ENCODE assay signal across 8 cellular contexts in genomic region chr12:75738486-75738885, GRCh38.
DNase-seq lines count a peak whose midpoint lies in the region; ATAC-seq lines count a peak whose summit lies in the region.

No MANE protein-coding gene starts in this region.

- peaks cover 17% of the 10 kb centered on the region for H3K4me1 Mint-ChIP-seq in activated CD4-positive, alpha-beta T cell treated with anti-CD3 and anti-CD28 coated beads, Interleukin-2, amount 10 ng/mL, durations not matched to agents 24 days and 14 days

- peaks cover 5% of the 10 kb centered on the region for H3K27me3 Mint-ChIP-seq in activated CD4-positive, alpha-beta T cell treated with anti-CD3 and anti-CD28 coated beads, Interleukin-2, amount 10 ng/mL, durations not matched to agents 24 days and 14 days

- in situ Hi-C loops in KBM-7 (cut with MboI; ENCODE audit: low pct_unique_long_range_greater_than_20kb, low sequenced_read_pairs), result no loop called here

- peaks cover 10% of the 10 kb centered on the region for H3K9me3 Mint-ChIP-seq in activated CD4-positive, alpha-beta T cell treated with anti-CD3 and anti-CD28 coated beads, Interleukin-2, amount 10 ng/mL, durations not matched to agents 24 days and 14 days

- peak; percentile 64 for DNase-seq in activated CD4-positive, alpha-beta T cell treated with anti-CD3 and anti-CD28 coated beads, Interleukin-2, amount 10 ng/mL, durations not matched to agents 24 days and 14 days
- DNase-seq in stimulated activated CD4-positive, alpha-beta T cell treated with anti-CD3 and anti-CD28 coated beads, Interleukin-1b, Interleukin-23, amount 100 ng/mL, for 4 hours (ENCODE audit: low read depth in 2 of 2), result peak; percentile 4 to 23
- DNase-seq in anterior cingulate cortex (lab: John Stamatoyannopoulos, UW) (no peak), NCI-H82 treated with DMSO at 0.1 percent for 48 hours (lab: John Stamatoyannopoulos, UW; ENCODE audit: unreplicated experiment) (no peak), OCI-M2 (lab: John Stamatoyannopoulos, UW; ENCODE audit: unreplicated experiment) (no peak), KBM-7 (no peak)

- H3K27ac Mint-ChIP-seq in activated CD4-positive, alpha-beta T cell treated with anti-CD3 and anti-CD28 coated beads, Interleukin-2, amount 10 ng/mL, durations not matched to agents 24 days and 14 days, result peak overlapping the region; percentile 59

- no peak overlapping the region for H3K4me3 Mint-ChIP-seq in activated CD4-positive, alpha-beta T cell treated with anti-CD3 and anti-CD28 coated beads, Interleukin-2, amount 10 ng/mL, durations not matched to agents 24 days and 14 days

- ATAC-seq in GM18870 (IDR thresholded peaks at IDR 0.05; ENCODE audit: unreplicated experiment) (peak; percentile 96), HG02678 (IDR thresholded peaks at IDR 0.05; ENCODE audit: unreplicated experiment) (peak; percentile 97)

- intact Hi-C loops in activated CD4-positive, alpha-beta T cell treated with anti-CD3 and anti-CD28 coated beads, Interleukin-2, amount 10 ng/mL, durations not matched to agents 24 days and 14 days (cut with micrococcal nuclease), result loop anchor here (1.0 to 5.0 kb wide), 5 partner anchors 16 to 294 kb away; partner anchors contain the start of gene PHLDA1

- no peaks in the 10 kb centered on the region for H3K36me3 Mint-ChIP-seq in activated CD4-positive, alpha-beta T cell treated with anti-CD3 and anti-CD28 coated beads, Interleukin-2, amount 10 ng/mL, durations not matched to agents 24 days and 14 days (ENCODE audit: low read depth)

Comparison
In these comparisons a context has a peak if more than half of its experiments do, and no peak if none do; other contexts are left out.
1. DNase-seq: peak in activated CD4-positive, alpha-beta T cell treated with anti-CD3 and anti-CD28 coated beads, Interleukin-2, amount 10 ng/mL, durations not matched to agents 24 days and 14 days (single experiment) and stimulated activated CD4-positive, alpha-beta T cell treated with anti-CD3 and anti-CD28 coated beads, Interleukin-1b, Interleukin-23, amount 100 ng/mL, for 4 hours (2 of 2); none in anterior cingulate cortex (0 of 58), NCI-H82 treated with DMSO at 0.1 percent for 48 hours (single experiment), OCI-M2 (single experiment) and KBM-7 (single experiment).